ENCODE assay signal across 1 cellular context in the genomic region with DNA sequence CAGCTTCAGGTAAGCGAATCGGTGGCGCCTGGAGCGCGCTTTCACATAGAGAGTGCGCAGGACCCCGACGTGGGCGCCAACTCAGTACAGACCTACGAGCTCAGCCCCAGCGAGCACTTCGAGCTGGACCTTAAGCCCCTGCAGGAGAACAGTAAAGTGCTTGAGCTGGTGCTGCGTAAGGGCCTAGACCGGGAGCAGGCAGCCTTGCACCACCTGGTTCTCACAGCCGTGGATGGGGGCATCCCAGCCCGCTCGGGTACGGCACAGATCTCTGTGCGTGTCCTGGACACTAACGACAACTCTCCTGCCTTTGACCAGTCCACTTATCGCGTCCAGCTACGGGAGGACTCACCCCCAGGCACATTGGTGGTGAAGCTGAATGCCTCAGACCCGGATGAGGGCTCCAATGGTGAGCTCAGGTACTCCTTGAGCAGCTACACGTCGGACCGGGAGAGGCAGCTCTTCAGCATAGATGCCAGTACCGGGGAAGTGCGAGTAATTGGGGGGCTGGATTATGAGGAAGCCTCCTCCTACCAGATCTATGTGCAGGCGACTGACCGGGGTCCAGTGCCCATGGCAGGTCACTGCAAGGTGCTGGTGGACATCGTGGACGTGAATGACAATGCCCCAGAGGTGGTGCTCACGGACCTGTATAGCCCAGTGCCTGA.
TF ChIP-seq lines count a peak whose summit lies in the region.

No MANE protein-coding gene starts in this region.

TF ChIP-seq in HCT116, 20 proteins besides CTCF, POLR2A, EP300 and RAD21:
- TF ChIP-seq ELF1 (IDR thresholded peaks at IDR 0.05; ENCODE audit: borderline replicate concordance, low read depth) (no peak), YY1 (IDR thresholded peaks at IDR 0.05; ENCODE audit: extremely low read depth, insufficient replicate concordance, low read depth, low read length) (no peak), CBX3 (IDR thresholded peaks at IDR 0.05; ENCODE audit: low read depth) (no peak), MAX (IDR thresholded peaks at IDR 0.05) (no peak), SIN3A (IDR thresholded peaks at IDR 0.05; ENCODE audit: low read depth) (no peak), SP1 (IDR thresholded peaks at IDR 0.05; ENCODE audit: low read depth) (no peak), EZH2phosphoT487 (IDR thresholded peaks at IDR 0.05; ENCODE audit: borderline replicate concordance) (no peak), EGR1 (IDR thresholded peaks at IDR 0.05; ENCODE audit: low read depth) (no peak), FOSL1 (IDR thresholded peaks at IDR 0.05; ENCODE audit: low read depth) (no peak), ZNF274 (IDR thresholded peaks at IDR 0.05; ENCODE audit: low read depth, low read length) (no peak), EZH2 (IDR thresholded peaks at IDR 0.05) (no peak), TCF7L2 (IDR thresholded peaks at IDR 0.05; ENCODE audit: borderline replicate concordance, extremely low read depth, insufficient read depth, insufficient read length) (no peak), ZBTB33 (IDR thresholded peaks at IDR 0.05; ENCODE audit: extremely low read depth, insufficient replicate concordance, low read length) (no peak), ZFX (IDR thresholded peaks at IDR 0.05) (no peak), POLR2AphosphoS5 (IDR thresholded peaks at IDR 0.05; ENCODE audit: low read depth, low read length) (no peak), JUND (IDR thresholded peaks at IDR 0.05) (no peak), CEBPB (IDR thresholded peaks at IDR 0.05; ENCODE audit: low read depth) (no peak), SRF (IDR thresholded peaks at IDR 0.05; ENCODE audit: low read depth) (no peak)
- TF ChIP-seq, protein P1, sequence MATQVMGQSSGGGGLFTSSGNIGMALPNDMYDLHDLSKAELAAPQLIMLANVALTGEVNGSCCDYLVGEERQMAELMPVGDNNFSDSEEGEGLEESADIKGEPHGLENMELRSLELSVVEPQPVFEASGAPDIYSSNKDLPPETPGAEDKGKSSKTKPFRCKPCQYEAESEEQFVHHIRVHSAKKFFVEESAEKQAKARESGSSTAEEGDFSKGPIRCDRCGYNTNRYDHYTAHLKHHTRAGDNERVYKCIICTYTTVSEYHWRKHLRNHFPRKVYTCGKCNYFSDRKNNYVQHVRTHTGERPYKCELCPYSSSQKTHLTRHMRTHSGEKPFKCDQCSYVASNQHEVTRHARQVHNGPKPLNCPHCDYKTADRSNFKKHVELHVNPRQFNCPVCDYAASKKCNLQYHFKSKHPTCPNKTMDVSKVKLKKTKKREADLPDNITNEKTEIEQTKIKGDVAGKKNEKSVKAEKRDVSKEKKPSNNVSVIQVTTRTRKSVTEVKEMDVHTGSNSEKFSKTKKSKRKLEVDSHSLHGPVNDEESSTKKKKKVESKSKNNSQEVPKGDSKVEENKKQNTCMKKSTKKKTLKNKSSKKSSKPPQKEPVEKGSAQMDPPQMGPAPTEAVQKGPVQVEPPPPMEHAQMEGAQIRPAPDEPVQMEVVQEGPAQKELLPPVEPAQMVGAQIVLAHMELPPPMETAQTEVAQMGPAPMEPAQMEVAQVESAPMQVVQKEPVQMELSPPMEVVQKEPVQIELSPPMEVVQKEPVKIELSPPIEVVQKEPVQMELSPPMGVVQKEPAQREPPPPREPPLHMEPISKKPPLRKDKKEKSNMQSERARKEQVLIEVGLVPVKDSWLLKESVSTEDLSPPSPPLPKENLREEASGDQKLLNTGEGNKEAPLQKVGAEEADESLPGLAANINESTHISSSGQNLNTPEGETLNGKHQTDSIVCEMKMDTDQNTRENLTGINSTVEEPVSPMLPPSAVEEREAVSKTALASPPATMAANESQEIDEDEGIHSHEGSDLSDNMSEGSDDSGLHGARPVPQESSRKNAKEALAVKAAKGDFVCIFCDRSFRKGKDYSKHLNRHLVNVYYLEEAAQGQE (IDR thresholded peaks at IDR 0.05; ENCODE audit: low read depth): no peak
